In genomic region chr9:113650207-113651131, GRCh38 we compare ENCODE assay signal across 1 cellular context.
TF ChIP-seq lines count a peak whose summit lies in the region.

No MANE protein-coding gene starts in this region.

TF ChIP-seq in HepG2, 621 proteins besides CTCF, POLR2A, EP300 and RAD21 (continued from another document and continues in another):
- TF ChIP-seq, protein P1, sequence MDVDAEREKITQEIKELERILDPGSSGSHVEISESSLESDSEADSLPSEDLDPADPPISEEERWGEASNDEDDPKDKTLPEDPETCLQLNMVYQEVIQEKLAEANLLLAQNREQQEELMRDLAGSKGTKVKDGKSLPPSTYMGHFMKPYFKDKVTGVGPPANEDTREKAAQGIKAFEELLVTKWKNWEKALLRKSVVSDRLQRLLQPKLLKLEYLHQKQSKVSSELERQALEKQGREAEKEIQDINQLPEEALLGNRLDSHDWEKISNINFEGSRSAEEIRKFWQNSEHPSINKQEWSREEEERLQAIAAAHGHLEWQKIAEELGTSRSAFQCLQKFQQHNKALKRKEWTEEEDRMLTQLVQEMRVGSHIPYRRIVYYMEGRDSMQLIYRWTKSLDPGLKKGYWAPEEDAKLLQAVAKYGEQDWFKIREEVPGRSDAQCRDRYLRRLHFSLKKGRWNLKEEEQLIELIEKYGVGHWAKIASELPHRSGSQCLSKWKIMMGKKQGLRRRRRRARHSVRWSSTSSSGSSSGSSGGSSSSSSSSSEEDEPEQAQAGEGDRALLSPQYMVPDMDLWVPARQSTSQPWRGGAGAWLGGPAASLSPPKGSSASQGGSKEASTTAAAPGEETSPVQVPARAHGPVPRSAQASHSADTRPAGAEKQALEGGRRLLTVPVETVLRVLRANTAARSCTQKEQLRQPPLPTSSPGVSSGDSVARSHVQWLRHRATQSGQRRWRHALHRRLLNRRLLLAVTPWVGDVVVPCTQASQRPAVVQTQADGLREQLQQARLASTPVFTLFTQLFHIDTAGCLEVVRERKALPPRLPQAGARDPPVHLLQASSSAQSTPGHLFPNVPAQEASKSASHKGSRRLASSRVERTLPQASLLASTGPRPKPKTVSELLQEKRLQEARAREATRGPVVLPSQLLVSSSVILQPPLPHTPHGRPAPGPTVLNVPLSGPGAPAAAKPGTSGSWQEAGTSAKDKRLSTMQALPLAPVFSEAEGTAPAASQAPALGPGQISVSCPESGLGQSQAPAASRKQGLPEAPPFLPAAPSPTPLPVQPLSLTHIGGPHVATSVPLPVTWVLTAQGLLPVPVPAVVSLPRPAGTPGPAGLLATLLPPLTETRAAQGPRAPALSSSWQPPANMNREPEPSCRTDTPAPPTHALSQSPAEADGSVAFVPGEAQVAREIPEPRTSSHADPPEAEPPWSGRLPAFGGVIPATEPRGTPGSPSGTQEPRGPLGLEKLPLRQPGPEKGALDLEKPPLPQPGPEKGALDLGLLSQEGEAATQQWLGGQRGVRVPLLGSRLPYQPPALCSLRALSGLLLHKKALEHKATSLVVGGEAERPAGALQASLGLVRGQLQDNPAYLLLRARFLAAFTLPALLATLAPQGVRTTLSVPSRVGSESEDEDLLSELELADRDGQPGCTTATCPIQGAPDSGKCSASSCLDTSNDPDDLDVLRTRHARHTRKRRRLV (CRISPR knock-in tag; IDR thresholded peaks at IDR 0.05) = no peak
- TF ChIP-seq ZBTB44 (CRISPR knock-in tag; IDR thresholded peaks at IDR 0.05) (0 out of 2 replicates have a peak, but pooled peaks have one; percentile 37), SIX1 (CRISPR knock-in tag; IDR thresholded peaks at IDR 0.05; ENCODE audit: borderline replicate concordance) (peak; percentile 97; the same call in 1 of the 2 replicates), TFDP2 (CRISPR knock-in tag; IDR thresholded peaks at IDR 0.05) (peak; percentile 74), NFRKB (IDR thresholded peaks at IDR 0.05) (no peak), SUZ12 (IDR thresholded peaks at IDR 0.05; ENCODE audit: low read depth, low read length) (no peak), TERF1 (CRISPR knock-in tag; IDR thresholded peaks at IDR 0.05) (no peak), SPEN (CRISPR knock-in tag; IDR thresholded peaks at IDR 0.05; ENCODE audit: low read depth) (peak; percentile 86), ZNF616 (CRISPR knock-in tag; IDR thresholded peaks at IDR 0.05; ENCODE audit: low read depth) (peak; percentile 91; the same call in 1 of the 2 replicates), ZNF484 (CRISPR knock-in tag; IDR thresholded peaks at IDR 0.05; ENCODE audit: borderline replicate concordance, low read depth) (no peak), WIZ (CRISPR knock-in tag; IDR thresholded peaks at IDR 0.05) (peak; percentile 84; the same call in 1 of the 2 replicates), FOXK2 (IDR thresholded peaks at IDR 0.05) (no peak), HMG20A (CRISPR knock-in tag; IDR thresholded peaks at IDR 0.05; ENCODE audit: borderline replicate concordance) (peak; percentile 68; the same call in 1 of the 2 replicates), ZNF614 (CRISPR knock-in tag; IDR thresholded peaks at IDR 0.05; ENCODE audit: borderline replicate concordance) (peak; percentile 68; the same call in 1 of the 2 replicates), ZNF383 (CRISPR knock-in tag; IDR thresholded peaks at IDR 0.05; ENCODE audit: borderline replicate concordance) (no peak), BCL3 (CRISPR knock-in tag; IDR thresholded peaks at IDR 0.05) (peak; percentile 21; the same call in 1 of the 2 replicates), HMGA1 (CRISPR knock-in tag; conservative IDR thresholded peaks at IDR 0.05) (no peak), RFXANK (CRISPR knock-in tag; IDR thresholded peaks at IDR 0.05) (no peak), ZNF839 (CRISPR knock-in tag; IDR thresholded peaks at IDR 0.05; ENCODE audit: borderline replicate concordance) (no peak), KMT2A (CRISPR knock-in tag; IDR thresholded peaks at IDR 0.05) (peak; percentile 39; the same call in 1 of the 2 replicates), ZSCAN25 (CRISPR knock-in tag; IDR thresholded peaks at IDR 0.05) (peak; percentile 86), ZNF451 (CRISPR knock-in tag; IDR thresholded peaks at IDR 0.05) (peak; percentile 86; the same call in 1 of the 2 replicates), SP5 (CRISPR knock-in tag; IDR thresholded peaks at IDR 0.05; ENCODE audit: borderline replicate concordance, low read depth) (0 out of 2 replicates have a peak, but pooled peaks have one; percentile 7), SYNCRIP (IDR thresholded peaks at IDR 0.05; ENCODE audit: insufficient read depth, low read depth, low read length) (no peak), NPAS2 (CRISPR knock-in tag; IDR thresholded peaks at IDR 0.05; ENCODE audit: borderline replicate concordance) (no peak), ZMAT3 (CRISPR knock-in tag; conservative IDR thresholded peaks at IDR 0.05) (0 out of 2 replicates have a peak, but pooled peaks have one; percentile 47), ZNF563 (CRISPR knock-in tag; IDR thresholded peaks at IDR 0.05) (no peak), MED13 (CRISPR knock-in tag; IDR thresholded peaks at IDR 0.05) (no peak)
- TF ChIP-seq, protein P2, sequence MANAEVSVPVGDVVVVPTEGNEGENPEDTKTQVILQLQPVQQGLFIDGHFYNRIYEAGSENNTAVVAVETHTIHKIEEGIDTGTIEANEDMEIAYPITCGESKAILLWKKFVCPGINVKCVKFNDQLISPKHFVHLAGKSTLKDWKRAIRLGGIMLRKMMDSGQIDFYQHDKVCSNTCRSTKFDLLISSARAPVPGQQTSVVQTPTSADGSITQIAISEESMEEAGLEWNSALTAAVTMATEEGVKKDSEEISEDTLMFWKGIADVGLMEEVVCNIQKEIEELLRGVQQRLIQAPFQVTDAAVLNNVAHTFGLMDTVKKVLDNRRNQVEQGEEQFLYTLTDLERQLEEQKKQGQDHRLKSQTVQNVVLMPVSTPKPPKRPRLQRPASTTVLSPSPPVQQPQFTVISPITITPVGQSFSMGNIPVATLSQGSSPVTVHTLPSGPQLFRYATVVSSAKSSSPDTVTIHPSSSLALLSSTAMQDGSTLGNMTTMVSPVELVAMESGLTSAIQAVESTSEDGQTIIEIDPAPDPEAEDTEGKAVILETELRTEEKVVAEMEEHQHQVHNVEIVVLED (CRISPR knock-in tag; IDR thresholded peaks at IDR 0.05; ENCODE audit: borderline replicate concordance) = peak; percentile 54; the same call in 1 of the 2 replicates
- TF ChIP-seq, protein P3, sequence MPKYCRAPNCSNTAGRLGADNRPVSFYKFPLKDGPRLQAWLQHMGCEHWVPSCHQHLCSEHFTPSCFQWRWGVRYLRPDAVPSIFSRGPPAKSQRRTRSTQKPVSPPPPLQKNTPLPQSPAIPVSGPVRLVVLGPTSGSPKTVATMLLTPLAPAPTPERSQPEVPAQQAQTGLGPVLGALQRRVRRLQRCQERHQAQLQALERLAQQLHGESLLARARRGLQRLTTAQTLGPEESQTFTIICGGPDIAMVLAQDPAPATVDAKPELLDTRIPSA (CRISPR knock-in tag; IDR thresholded peaks at IDR 0.05; ENCODE audit: borderline replicate concordance) = no peak
- TF ChIP-seq, protein P4, sequence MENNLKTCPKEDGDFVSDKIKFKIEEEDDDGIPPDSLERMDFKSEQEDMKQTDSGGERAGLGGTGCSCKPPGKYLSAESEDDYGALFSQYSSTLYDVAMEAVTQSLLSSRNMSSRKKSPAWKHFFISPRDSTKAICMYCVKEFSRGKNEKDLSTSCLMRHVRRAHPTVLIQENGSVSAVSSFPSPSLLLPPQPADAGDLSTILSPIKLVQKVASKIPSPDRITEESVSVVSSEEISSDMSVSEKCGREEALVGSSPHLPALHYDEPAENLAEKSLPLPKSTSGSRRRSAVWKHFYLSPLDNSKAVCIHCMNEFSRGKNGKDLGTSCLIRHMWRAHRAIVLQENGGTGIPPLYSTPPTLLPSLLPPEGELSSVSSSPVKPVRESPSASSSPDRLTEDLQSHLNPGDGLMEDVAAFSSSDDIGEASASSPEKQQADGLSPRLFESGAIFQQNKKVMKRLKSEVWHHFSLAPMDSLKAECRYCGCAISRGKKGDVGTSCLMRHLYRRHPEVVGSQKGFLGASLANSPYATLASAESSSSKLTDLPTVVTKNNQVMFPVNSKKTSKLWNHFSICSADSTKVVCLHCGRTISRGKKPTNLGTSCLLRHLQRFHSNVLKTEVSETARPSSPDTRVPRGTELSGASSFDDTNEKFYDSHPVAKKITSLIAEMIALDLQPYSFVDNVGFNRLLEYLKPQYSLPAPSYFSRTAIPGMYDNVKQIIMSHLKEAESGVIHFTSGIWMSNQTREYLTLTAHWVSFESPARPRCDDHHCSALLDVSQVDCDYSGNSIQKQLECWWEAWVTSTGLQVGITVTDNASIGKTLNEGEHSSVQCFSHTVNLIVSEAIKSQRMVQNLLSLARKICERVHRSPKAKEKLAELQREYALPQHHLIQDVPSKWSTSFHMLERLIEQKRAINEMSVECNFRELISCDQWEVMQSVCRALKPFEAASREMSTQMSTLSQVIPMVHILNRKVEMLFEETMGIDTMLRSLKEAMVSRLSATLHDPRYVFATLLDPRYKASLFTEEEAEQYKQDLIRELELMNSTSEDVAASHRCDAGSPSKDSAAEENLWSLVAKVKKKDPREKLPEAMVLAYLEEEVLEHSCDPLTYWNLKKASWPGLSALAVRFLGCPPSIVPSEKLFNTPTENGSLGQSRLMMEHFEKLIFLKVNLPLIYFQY (CRISPR knock-in tag; IDR thresholded peaks at IDR 0.05; ENCODE audit: borderline replicate concordance) = peak; percentile 13; the same call in 1 of the 2 replicates
- TF ChIP-seq, protein P5, sequence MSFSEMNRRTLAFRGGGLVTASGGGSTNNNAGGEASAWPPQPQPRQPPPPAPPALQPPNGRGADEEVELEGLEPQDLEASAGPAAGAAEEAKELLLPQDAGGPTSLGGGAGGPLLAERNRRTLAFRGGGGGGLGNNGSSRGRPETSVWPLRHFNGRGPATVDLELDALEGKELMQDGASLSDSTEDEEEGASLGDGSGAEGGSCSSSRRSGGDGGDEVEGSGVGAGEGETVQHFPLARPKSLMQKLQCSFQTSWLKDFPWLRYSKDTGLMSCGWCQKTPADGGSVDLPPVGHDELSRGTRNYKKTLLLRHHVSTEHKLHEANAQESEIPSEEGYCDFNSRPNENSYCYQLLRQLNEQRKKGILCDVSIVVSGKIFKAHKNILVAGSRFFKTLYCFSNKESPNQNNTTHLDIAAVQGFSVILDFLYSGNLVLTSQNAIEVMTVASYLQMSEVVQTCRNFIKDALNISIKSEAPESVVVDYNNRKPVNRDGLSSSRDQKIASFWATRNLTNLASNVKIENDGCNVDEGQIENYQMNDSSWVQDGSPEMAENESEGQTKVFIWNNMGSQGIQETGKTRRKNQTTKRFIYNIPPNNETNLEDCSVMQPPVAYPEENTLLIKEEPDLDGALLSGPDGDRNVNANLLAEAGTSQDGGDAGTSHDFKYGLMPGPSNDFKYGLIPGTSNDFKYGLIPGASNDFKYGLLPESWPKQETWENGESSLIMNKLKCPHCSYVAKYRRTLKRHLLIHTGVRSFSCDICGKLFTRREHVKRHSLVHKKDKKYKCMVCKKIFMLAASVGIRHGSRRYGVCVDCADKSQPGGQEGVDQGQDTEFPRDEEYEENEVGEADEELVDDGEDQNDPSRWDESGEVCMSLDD (CRISPR knock-in tag; IDR thresholded peaks at IDR 0.05; ENCODE audit: borderline replicate concordance) = peak; percentile 94
- TF ChIP-seq, protein P6, sequence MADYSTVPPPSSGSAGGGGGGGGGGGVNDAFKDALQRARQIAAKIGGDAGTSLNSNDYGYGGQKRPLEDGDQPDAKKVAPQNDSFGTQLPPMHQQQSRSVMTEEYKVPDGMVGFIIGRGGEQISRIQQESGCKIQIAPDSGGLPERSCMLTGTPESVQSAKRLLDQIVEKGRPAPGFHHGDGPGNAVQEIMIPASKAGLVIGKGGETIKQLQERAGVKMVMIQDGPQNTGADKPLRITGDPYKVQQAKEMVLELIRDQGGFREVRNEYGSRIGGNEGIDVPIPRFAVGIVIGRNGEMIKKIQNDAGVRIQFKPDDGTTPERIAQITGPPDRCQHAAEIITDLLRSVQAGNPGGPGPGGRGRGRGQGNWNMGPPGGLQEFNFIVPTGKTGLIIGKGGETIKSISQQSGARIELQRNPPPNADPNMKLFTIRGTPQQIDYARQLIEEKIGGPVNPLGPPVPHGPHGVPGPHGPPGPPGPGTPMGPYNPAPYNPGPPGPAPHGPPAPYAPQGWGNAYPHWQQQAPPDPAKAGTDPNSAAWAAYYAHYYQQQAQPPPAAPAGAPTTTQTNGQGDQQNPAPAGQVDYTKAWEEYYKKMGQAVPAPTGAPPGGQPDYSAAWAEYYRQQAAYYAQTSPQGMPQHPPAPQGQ (CRISPR knock-in tag; IDR thresholded peaks at IDR 0.05; ENCODE audit: borderline replicate concordance) = no peak
